ENCODE assay signal across 1 cellular context in the genomic region with DNA sequence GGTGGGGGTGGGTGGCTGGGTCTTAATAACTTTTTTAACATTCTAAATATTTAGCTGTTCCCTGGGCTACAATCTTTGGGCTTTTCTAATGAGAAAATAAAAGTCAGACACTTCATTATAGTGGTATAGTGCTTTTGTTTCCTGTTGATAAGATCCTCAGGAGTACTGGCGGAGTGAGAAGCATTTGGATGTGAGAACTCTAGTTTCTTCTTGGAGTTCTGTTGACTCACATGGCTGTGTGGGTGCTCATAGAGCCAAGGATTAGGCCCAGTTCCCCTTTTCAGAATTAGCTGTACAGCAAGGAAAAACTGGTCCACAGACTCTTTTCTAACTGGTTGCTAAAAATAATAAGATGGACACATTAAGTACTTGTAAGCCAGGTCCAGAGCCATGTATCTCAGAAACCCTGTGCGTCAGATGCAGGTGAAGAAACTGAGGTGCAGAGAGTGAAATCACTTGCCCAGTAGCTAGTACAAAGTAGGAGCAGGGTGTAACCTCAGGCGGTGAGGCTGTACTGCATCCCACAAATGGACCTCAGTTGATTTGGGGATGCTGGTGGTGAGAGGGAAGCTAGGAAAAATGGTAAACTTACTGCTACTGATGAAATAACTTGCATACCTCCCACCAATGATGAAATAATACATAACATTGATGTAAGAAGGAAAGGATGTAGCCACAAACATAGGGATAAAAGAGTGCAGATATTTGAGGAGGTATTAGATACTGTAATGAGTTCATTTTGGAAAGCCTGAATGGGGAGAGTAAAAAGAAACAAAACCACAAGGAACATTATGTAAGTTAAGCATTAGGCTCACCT.
TF ChIP-seq lines count a peak whose summit lies in the region.

No MANE protein-coding gene starts in this region.

TF ChIP-seq in GM12878, 131 proteins besides CTCF, POLR2A, EP300 and RAD21:
- no peak for TF ChIP-seq RELA (IDR thresholded peaks at IDR 0.05; ENCODE audit: borderline replicate concordance, partially characterized antibody)
- TF ChIP-seq, protein P1, sequence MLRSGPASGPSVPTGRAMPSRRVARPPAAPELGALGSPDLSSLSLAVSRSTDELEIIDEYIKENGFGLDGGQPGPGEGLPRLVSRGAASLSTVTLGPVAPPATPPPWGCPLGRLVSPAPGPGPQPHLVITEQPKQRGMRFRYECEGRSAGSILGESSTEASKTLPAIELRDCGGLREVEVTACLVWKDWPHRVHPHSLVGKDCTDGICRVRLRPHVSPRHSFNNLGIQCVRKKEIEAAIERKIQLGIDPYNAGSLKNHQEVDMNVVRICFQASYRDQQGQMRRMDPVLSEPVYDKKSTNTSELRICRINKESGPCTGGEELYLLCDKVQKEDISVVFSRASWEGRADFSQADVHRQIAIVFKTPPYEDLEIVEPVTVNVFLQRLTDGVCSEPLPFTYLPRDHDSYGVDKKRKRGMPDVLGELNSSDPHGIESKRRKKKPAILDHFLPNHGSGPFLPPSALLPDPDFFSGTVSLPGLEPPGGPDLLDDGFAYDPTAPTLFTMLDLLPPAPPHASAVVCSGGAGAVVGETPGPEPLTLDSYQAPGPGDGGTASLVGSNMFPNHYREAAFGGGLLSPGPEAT (IDR thresholded peaks at IDR 0.05; ENCODE audit: low read depth) = peak; percentile 53; the same call in 1 of the 2 replicates
- TF ChIP-seq, protein P2, sequence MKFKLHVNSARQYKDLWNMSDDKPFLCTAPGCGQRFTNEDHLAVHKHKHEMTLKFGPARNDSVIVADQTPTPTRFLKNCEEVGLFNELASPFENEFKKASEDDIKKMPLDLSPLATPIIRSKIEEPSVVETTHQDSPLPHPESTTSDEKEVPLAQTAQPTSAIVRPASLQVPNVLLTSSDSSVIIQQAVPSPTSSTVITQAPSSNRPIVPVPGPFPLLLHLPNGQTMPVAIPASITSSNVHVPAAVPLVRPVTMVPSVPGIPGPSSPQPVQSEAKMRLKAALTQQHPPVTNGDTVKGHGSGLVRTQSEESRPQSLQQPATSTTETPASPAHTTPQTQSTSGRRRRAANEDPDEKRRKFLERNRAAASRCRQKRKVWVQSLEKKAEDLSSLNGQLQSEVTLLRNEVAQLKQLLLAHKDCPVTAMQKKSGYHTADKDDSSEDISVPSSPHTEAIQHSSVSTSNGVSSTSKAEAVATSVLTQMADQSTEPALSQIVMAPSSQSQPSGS (IDR thresholded peaks at IDR 0.05; ENCODE audit: low read length) = peak; percentile 14; the same call in 1 of the 2 replicates
- TF ChIP-seq IKZF1 (conservative IDR thresholded peaks at IDR 0.05) = peak; percentile 49
- TF ChIP-seq EED (IDR thresholded peaks at IDR 0.05; ENCODE audit: low read depth) = peak; percentile 63; the same call in 1 of the 2 replicates
- TF ChIP-seq SPI1 (IDR thresholded peaks at IDR 0.05; ENCODE audit: borderline replicate concordance, insufficient read depth, low read depth, low read length) = peak; percentile 94
- TF ChIP-seq, protein P3, sequence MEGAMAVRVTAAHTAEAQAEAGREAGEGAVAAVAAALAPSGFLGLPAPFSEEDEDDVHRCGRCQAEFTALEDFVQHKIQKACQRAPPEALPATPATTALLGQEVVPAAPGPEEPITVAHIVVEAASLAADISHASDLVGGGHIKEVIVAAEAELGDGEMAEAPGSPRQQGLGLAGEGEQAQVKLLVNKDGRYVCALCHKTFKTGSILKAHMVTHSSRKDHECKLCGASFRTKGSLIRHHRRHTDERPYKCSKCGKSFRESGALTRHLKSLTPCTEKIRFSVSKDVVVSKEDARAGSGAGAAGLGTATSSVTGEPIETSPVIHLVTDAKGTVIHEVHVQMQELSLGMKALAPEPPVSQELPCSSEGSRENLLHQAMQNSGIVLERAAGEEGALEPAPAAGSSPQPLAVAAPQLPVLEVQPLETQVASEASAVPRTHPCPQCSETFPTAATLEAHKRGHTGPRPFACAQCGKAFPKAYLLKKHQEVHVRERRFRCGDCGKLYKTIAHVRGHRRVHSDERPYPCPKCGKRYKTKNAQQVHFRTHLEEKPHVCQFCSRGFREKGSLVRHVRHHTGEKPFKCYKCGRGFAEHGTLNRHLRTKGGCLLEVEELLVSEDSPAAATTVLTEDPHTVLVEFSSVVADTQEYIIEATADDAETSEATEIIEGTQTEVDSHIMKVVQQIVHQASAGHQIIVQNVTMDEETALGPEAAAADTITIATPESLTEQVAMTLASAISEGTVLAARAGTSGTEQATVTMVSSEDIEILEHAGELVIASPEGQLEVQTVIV (IDR thresholded peaks at IDR 0.05; ENCODE audit: borderline replicate concordance, partially characterized antibody) = no peak
- TF ChIP-seq EGR1 (IDR thresholded peaks at IDR 0.05; ENCODE audit: borderline replicate concordance in 1 of 2, low read depth in 2 of 2, low read length in 2 of 2) = no peak
- TF ChIP-seq PML (IDR thresholded peaks at IDR 0.05; ENCODE audit: low read length) = no peak
- TF ChIP-seq MEF2B (IDR thresholded peaks at IDR 0.05; ENCODE audit: partially characterized antibody, poor library complexity, severe bottlenecking) = no peak
- TF ChIP-seq IKZF2 (IDR thresholded peaks at IDR 0.05) = peak; percentile 44 to 56
- 0 out of 2 replicates have a peak, but pooled peaks have one; percentile 29 for TF ChIP-seq MXI1 (IDR thresholded peaks at IDR 0.05; ENCODE audit: low read depth, low read length)
- no peak for TF ChIP-seq JUND (IDR thresholded peaks at IDR 0.05; ENCODE audit: low read depth, low read length)
